In the genomic region with DNA sequence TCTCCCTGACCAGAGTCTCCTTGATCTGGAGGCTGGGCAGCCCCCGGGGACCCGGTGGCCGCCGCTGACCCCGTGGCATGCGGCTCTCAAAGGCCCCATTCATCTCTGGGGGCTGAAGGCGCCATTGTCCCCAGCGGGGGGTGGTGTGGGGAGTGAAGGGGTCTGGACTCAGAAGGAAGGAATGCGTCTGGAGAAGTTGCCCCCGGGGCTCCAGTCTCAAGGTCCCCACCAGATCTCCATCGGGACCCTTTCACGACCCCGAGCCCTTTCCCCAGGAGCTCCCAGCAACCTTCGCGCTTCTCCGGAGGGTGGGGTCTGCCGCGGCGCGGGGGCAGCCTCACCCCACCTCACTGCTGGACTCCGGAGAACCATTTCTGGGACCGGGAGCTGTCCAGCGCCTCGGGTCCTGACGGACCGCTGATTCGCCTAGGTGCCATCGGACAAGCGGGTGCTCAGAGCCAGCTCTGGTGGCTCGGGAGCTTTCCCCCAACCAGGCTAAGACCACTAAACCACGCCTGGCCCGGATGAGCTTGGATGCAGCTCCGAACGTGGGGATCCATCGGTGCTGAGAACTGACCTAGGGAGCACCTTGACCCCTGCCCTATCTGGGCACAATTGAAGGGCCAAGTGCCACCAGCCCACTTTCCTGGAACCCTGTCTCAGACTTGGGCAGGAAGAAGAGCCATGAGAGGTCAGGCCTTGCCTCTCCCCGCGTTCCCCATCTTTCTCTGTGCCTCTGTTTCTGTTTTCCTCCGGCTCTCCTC, we compare ENCODE assay signal across 8 cellular contexts.
DNase-seq lines count a peak whose midpoint lies in the region; TF ChIP-seq lines count a peak whose summit lies in the region.

No MANE protein-coding gene starts in this region.

- no peaks in the 10 kb centered on the region for H3K36me3 Mint-ChIP-seq in nephron progenitor cell (ENCODE audit: low read depth)

- H3K4me3 ChIP-seq in SK-N-MC (peak overlapping the region; percentile 25; the same call in 1 of the 2 replicates), fibroblast of pulmonary artery (replicated peaks; ENCODE audit: low read depth, low read length) (no peak overlapping the region)

- peaks cover 23% of the 10 kb centered on the region for H3K4me1 Mint-ChIP-seq in nephron progenitor cell

- peaks cover 81% of the 10 kb centered on the region for H3K27me3 Mint-ChIP-seq in nephron progenitor cell (ENCODE audit: low read depth, poor library complexity)

- TF ChIP-seq CTCF in fibroblast of pulmonary artery (IDR thresholded peaks at IDR 0.05; ENCODE audit: low read length, missing control alignments) (no peak), nephron progenitor cell (IDR thresholded peaks at IDR 0.05) (no peak)

- H3K9ac ChIP-seq in SK-N-MC (ENCODE audit: insufficient read length): no peak overlapping the region

- H3K9me3 Mint-ChIP-seq in nephron progenitor cell: no peaks in the 10 kb centered on the region

- DNase-seq in ELF-1 (ENCODE audit: low read depth, low spot score): peak; percentile 93
- no peak for DNase-seq in SK-N-MC (ENCODE audit: low read depth, low spot score)
- DNase-seq in fibroblast of pulmonary artery (ENCODE audit: low read depth): peak; percentile 50
- peak; percentile 93 for DNase-seq in nephron progenitor cell
- DNase-seq in activated CD4-positive, CD25-positive, alpha-beta regulatory T cell treated with anti-CD3 and anti-CD28 coated beads, Interleukin-2, amount 50 U/mL, for 72 hours: no peak
- no peak for DNase-seq in activated effector memory CD4-positive, alpha-beta T cell treated with anti-CD3 and anti-CD28 coated beads, Interleukin-2, amount 50 U/mL, for 16 hours
- no peak for DNase-seq in NCI-H774 (lab: John Stamatoyannopoulos, UW)
- no peak for DNase-seq in NCI-H2196 (lab: John Stamatoyannopoulos, UW; ENCODE audit: unreplicated experiment)

- no peaks in the 10 kb centered on the region for H3K9me3 ChIP-seq in SK-N-MC (ENCODE audit: low read depth, low read length)

- H3K36me3 ChIP-seq in SK-N-MC (ENCODE audit: insufficient read depth, low read length): no peaks in the 10 kb centered on the region

- H3K27ac ChIP-seq in SK-N-MC: no peak overlapping the region

- no peak overlapping the region for H3K27ac Mint-ChIP-seq in nephron progenitor cell

- peak overlapping the region; percentile 67 for H3K4me3 Mint-ChIP-seq in nephron progenitor cell

Comparison
In these comparisons a context has a peak if more than half of its experiments do, and no peak if none do; other contexts are left out.
1. DNase-seq: peak in ELF-1 (single experiment), fibroblast of pulmonary artery (single experiment) and nephron progenitor cell (single experiment); none in SK-N-MC (single experiment), activated CD4-positive, CD25-positive, alpha-beta regulatory T cell treated with anti-CD3 and anti-CD28 coated beads, Interleukin-2, amount 50 U/mL, for 72 hours (single experiment), activated effector memory CD4-positive, alpha-beta T cell treated with anti-CD3 and anti-CD28 coated beads, Interleukin-2, amount 50 U/mL, for 16 hours (single experiment), NCI-H774 (single experiment) and NCI-H2196 (single experiment).